Comparison of ENCODE assay signal across 17 cellular contexts in the genomic region with DNA sequence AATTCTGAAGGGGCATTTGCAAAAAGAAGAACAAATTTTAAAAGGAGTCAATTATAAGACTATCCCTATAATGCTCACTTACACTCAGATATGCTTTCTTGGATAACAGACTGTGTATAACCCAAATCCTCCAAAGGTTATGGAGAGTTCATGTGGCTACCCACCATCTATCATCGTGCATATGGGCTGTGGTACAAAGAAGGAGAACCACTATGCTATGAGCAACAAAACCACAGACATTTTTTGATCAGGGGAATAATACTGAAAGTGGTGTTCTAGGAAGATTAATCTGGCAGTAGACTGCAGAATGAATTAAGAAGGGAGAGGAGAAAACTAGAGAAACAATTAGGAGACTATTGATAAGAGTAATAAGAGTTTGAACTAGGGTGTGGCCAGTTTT. TPM values are rescaled to one million over a fixed set of nuclear protein-coding genes. Genes with fewer than 3 reads are reported as not detected.
A peak's percentile ranks its signal among the peaks of the same experiment; 100 is the strongest.
DNase-seq lines count a peak whose midpoint lies in the region; ATAC-seq, FAIRE-seq and TF ChIP-seq lines count a peak whose summit lies in the region.
"Had no signal": no experiment of that assay in that cellular context is flagged by ENCODE, and none has a peak within 500 bp of the region (broad histone marks: within the 10 kb centered on the region; RNA-seq: fewer than 3 reads in every experiment).

No MANE protein-coding gene starts in this region.

- TF ChIP-seq EP300 in HepG2 (IDR thresholded peaks at IDR 0.05; ENCODE audit: low read depth in 2 of 2, low read length in 2 of 2): no peak
- no peak for TF ChIP-seq EP300 in HepG2 (CRISPR knock-in tag; IDR thresholded peaks at IDR 0.05; ENCODE audit: borderline replicate concordance)

- H3K4me2 ChIP-seq in HepG2 (ENCODE audit: low read depth, low read length): no peak overlapping the region

- no TSS peak for BruUV-seq in HepG2 (replicated peaks; lab: Mats Ljungman, UMichigan)

- no peaks in the 10 kb centered on the region for H3K27me3 Mint-ChIP-seq in activated CD4-positive, alpha-beta memory T cell treated with anti-CD3 and anti-CD28 coated beads for 36 hours
- H3K27me3 Mint-ChIP-seq: CD4-positive, CD25-positive, alpha-beta regulatory T cell had no signal

- H3K9me3 Mint-ChIP-seq in activated CD4-positive, alpha-beta memory T cell treated with anti-CD3 and anti-CD28 coated beads for 36 hours: peaks cover 30% of the 10 kb centered on the region

- no peak for ATAC-seq in HepG2

- H2AFZ ChIP-seq in HepG2 (ENCODE audit: low read length): no peak overlapping the region

- peaks cover 22% of the 10 kb centered on the region for H3K9me3 ChIP-seq in HepG2 (ENCODE audit: low read length)

- H3K4me1 ChIP-seq in HepG2 (ENCODE audit: insufficient read depth, low read length): no peaks in the 10 kb centered on the region

- intact Hi-C loops in activated CD4-positive, alpha-beta memory T cell treated with anti-CD3 and anti-CD28 coated beads for 36 hours (cut with micrococcal nuclease): no loop called here
- intact Hi-C loops in HepG2 (cut with micrococcal nuclease; ENCODE audit: unreplicated experiment): no loop called here

- H3K36me3 Mint-ChIP-seq in activated CD4-positive, alpha-beta memory T cell treated with anti-CD3 and anti-CD28 coated beads for 36 hours: peaks cover 38% of the 10 kb centered on the region

- DNase-seq in A172 (ENCODE audit: low spot score) (peak; percentile 32), EL (peak; percentile 35), fibroblast of the aortic adventitia (ENCODE audit: low read depth) (peak; percentile 78), HepG2 (ENCODE audit: low spot score) (no peak), NCI-H82 treated with DMSO at 0.1 percent for 48 hours (lab: John Stamatoyannopoulos, UW; ENCODE audit: unreplicated experiment) (no peak), mesenteric fat pad (ENCODE audit: low spot score) (no peak)
- peak; percentile 33 for DNase-seq in activated CD4-positive, alpha-beta memory T cell treated with anti-CD3 and anti-CD28 coated beads for 36 hours
- no peak for DNase-seq in effector CD8-positive, alpha-beta T cell (lab: John Stamatoyannopoulos, UW)
- DNase-seq: activated CD4-positive, alpha-beta T cell treated with anti-CD3 and anti-CD28 coated beads, Interleukin-2, amount 50 U/mL, for 48 hours; adrenal gland; CD4-positive, CD25-positive, alpha-beta regulatory T cell; H9; NCI-H1092; NCI-H345; stimulated activated CD4-positive, alpha-beta T cell treated with anti-CD3 and anti-CD28 coated beads, Interleukin-2, amount 100 ng/mL, for 24 hours had no signal

- no peaks in the 10 kb centered on the region for H3K27me3 ChIP-seq in HepG2 (ENCODE audit: control insufficient read depth in 1 of 2, insufficient read depth in 2 of 2, low read length in 2 of 2)
- H3K27me3 ChIP-seq: adrenal gland had no signal

- H3K27ac ChIP-seq in HepG2 (ENCODE audit: extremely low read length, insufficient read depth, low read length): no peak overlapping the region
- H3K27ac ChIP-seq: adrenal gland had no signal

- peaks cover 76% of the 10 kb centered on the region for H3K4me1 Mint-ChIP-seq in activated CD4-positive, alpha-beta memory T cell treated with anti-CD3 and anti-CD28 coated beads for 36 hours (ENCODE audit: low read depth)

- in situ Hi-C loops in HepG2 (cut with HindIII; ENCODE audit: extremely low pct_ligation_motif_present, low pct_unique_long_range_greater_than_20kb): no loop called here

- WGBS in HepG2 (ENCODE audit: low lambda C conversion rate): 86% methylated on average over 1 of the region's 1 CpG

- no peak for TF ChIP-seq RAD21 in HepG2 (CRISPR knock-in tag; IDR thresholded peaks at IDR 0.05)

- TF ChIP-seq CTCF in fibroblast of the aortic adventitia (IDR thresholded peaks at IDR 0.05; ENCODE audit: insufficient read depth, low read length) (no peak), HepG2 (CRISPR knock-in tag; IDR thresholded peaks at IDR 0.05) (no peak)

- POLR2A ChIA-PET in activated CD4-positive, alpha-beta memory T cell treated with anti-CD3 and anti-CD28 coated beads for 36 hours (lab: Charles Lee): interaction anchor here (1.6 kb wide), 1 partner anchor 17 kb away, joined by 5 read pairs; a partner anchor contains a TSS
- POLR2A ChIA-PET in HepG2 (lab: Yijun Ruan, JAX): no interaction called here

- no peak for FAIRE-seq in HepG2 (lab: Jason Lieb, UNC)
- FAIRE-seq: frontal cortex had no signal

- peaks cover 50% of the 10 kb centered on the region for H3K79me2 ChIP-seq in HepG2 (ENCODE audit: insufficient read depth, low read length)

- CTCF ChIA-PET in activated CD4-positive, alpha-beta memory T cell treated with anti-CD3 and anti-CD28 coated beads for 36 hours (lab: Charles Lee): interaction anchor here (1.5 kb wide), 1 partner anchor 17 kb away, joined by 6 read pairs; a partner anchor contains a TSS
- CTCF ChIA-PET in HepG2 (lab: Yijun Ruan, JAX; ENCODE audit: low intra/inter-chr PET ratio, low total read pairs): no interaction called here

- no peak overlapping the region for H3K4me3 Mint-ChIP-seq in activated CD4-positive, alpha-beta memory T cell treated with anti-CD3 and anti-CD28 coated beads for 36 hours
- H3K4me3 Mint-ChIP-seq: H9 had no signal

- H3K4me3 ChIP-seq in fibroblast of the aortic adventitia (ENCODE audit: low read depth, low read length) (no peak overlapping the region), HepG2 (replicated peaks in 1 of 3; ENCODE audit: insufficient read depth in 1 of 3, low read depth in 2 of 3, low read length in 3 of 3) (no peak overlapping the region)
- H3K4me3 ChIP-seq: adrenal gland had no signal

- H3K27ac Mint-ChIP-seq in activated CD4-positive, alpha-beta memory T cell treated with anti-CD3 and anti-CD28 coated beads for 36 hours: no peak overlapping the region
- H3K27ac Mint-ChIP-seq: CD4-positive, CD25-positive, alpha-beta regulatory T cell; H9; T-helper 1 cell treated with Interleukin-12 subunit alpha and Interleukin-12 subunit beta and Interleukin-4 antibody, amounts not matched to agents 30 μg/mL and 1 μg/mL, for 36 hours had no signal

- TF ChIP-seq POLR2A in HepG2 (IDR thresholded peaks at IDR 0.05; ENCODE audit: insufficient read depth in 1 of 2, low read depth in 2 of 2, low read length in 2 of 2): no peak

- 0 out of 5 replicates have a peak, but pooled peaks cover 0 to 3% of the 10 kb centered on the region in 2 experiments for H3K36me3 ChIP-seq in HepG2 (replicated peaks in 1 of 2; ENCODE audit: control insufficient read depth in 1 of 2, insufficient read depth in 2 of 2, low read length in 2 of 2)
- H3K36me3 ChIP-seq: adrenal gland had no signal

- H3K9ac ChIP-seq in HepG2 (ENCODE audit: insufficient read depth, low read depth, low read length): no peak overlapping the region

- no peaks in the 10 kb centered on the region for H4K20me1 ChIP-seq in HepG2 (ENCODE audit: insufficient read depth, low read length)

RNA-seq across cellular contexts. Expression of a gene that starts 16.8 kb away (rescaled TPM):
- total RNA-seq in A172 (2014; rRNA removed; shearing (Covaris generic)): 35.3 and 42.1 TPM in 2 replicates
- total RNA-seq in activated CD4-positive, alpha-beta memory T cell treated with anti-CD3 and anti-CD28 coated beads for 36 hours: 10 to 100 TPM; 48.6 to 53.9 TPM
- 132 and 147 TPM in 2 replicates for total RNA-seq in fibroblast of the aortic adventitia (ENCODE audit: low replicate concordance)
- total RNA-seq in HepG2 (2016; rRNA removed; fragmentation: Illumina TruSeq; extraction: Trizol): 24.3 and 30.0 TPM in 2 replicates
- total RNA-seq in HepG2 (2016; cell fraction: cytosol; rRNA removed; fragmentation: Illumina TruSeq; extraction: Trizol; ENCODE audit: low read depth): 34.6 and 40.8 TPM in 2 replicates
- 27.6 and 29.7 TPM in 2 replicates for total RNA-seq in HepG2 (2016; cell fraction: insoluble cytoplasmic fraction; rRNA removed; fragmentation: Illumina TruSeq; extraction: Trizol)
- 42.6 and 43.8 TPM in 2 replicates for total RNA-seq in HepG2 (2016; cell fraction: membrane; rRNA removed; fragmentation: Illumina TruSeq; extraction: Trizol)
- 41.0 and 41.5 TPM in 2 replicates for total RNA-seq in HepG2 (2016; cell fraction: nucleus; rRNA removed; fragmentation: Illumina TruSeq; extraction: Trizol)
- polyA plus RNA-seq in HepG2 (2011; rRNA removed): 8.9 and 10.0 TPM in 2 replicates
- 4.5 and 7.8 TPM in 2 replicates for polyA plus RNA-seq in HepG2 (2011; cell fraction: cytosol; rRNA removed)
- 4.7 and 5.3 TPM in 2 replicates for polyA plus RNA-seq in HepG2 (2011; cell fraction: nucleus; rRNA removed)
- polyA plus RNA-seq in HepG2 (2012): 17.8 and 19.1 TPM in 2 replicates
- polyA plus RNA-seq in HepG2 (2016; cell fraction: cytosol; fragmentation: Illumina TruSeq; extraction: Trizol; ENCODE audit: low read depth): 0.48 and 0.52 TPM in 2 replicates
- 14.7 and 15.8 TPM in 2 replicates for polyA plus RNA-seq in HepG2 (2016; cell fraction: insoluble cytoplasmic fraction; fragmentation: Illumina TruSeq; extraction: Trizol; ENCODE audit: low read depth)
- 3.1 and 3.3 TPM in 2 replicates for polyA plus RNA-seq in HepG2 (2016; cell fraction: membrane; fragmentation: Illumina TruSeq; extraction: Trizol; ENCODE audit: low read depth)
- 11.1 and 11.7 TPM in 2 replicates for polyA plus RNA-seq in HepG2 (2016; cell fraction: nucleus; fragmentation: Illumina TruSeq; extraction: Trizol; ENCODE audit: insufficient read depth, low read depth)
- 13.6 and 58.6 TPM in 2 replicates for polyA minus RNA-seq in HepG2 (2011; rRNA and poly(A)+ RNA removed; ENCODE audit: low replicate concordance)
- 18.9 and 21.2 TPM in 2 replicates for polyA minus RNA-seq in HepG2 (2011; cell fraction: cytosol; rRNA and poly(A)+ RNA removed)
- polyA minus RNA-seq in HepG2 (2011; cell fraction: nucleus; rRNA and poly(A)+ RNA removed): 45.3 and 61.3 TPM in 2 replicates
- total RNA-seq in mesenteric fat pad: 116 TPM

Comparison
In these comparisons a context has a peak if more than half of its experiments do, and no peak if none do; other contexts are left out.
1. DNase-seq: peak in A172 (single experiment), EL (single experiment), activated CD4-positive, alpha-beta memory T cell treated with anti-CD3 and anti-CD28 coated beads for 36 hours (single experiment) and fibroblast of the aortic adventitia (single experiment); none in HepG2 (single experiment), effector CD8-positive, alpha-beta T cell (single experiment), NCI-H82 treated with DMSO at 0.1 percent for 48 hours (single experiment) and mesenteric fat pad (single experiment).